In the genomic region with DNA sequence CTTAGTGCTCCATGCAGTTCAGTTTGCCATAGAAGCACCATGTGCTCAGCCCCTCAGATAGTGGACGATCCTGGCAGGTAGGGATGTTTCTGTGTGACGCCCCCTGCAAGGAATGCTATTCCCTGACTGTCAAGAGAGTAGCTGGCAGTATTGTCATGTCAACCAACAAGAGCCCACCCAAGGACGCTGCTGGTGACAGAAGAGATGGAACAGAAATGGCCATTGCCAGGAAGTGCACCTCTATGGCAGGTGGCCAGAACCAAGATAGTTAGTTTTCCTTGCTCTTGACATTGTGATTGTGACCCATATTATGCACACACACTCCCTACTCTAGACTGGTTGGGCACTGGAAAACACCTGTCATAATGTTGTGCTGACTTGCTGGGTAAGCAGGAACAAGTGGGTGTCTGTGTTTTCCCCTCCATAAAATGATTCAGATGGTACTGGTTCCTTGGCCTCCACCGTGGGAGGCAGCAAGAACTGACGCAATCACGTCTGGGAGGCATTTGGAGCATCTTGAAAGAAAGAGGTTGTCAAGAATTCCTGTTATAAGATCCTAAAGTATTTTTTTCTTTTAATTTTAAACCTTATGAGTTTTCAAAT, we compare ENCODE assay signal across 8 cellular contexts.
DNase-seq lines count a peak whose midpoint lies in the region; ATAC-seq and TF ChIP-seq lines count a peak whose summit lies in the region.

No MANE protein-coding gene starts in this region.

- ATAC-seq in GM18907 (IDR thresholded peaks at IDR 0.05; ENCODE audit: unreplicated experiment) = no peak

- TF ChIP-seq CTCF in GM12865 (IDR thresholded peaks at IDR 0.05; ENCODE audit: insufficient read depth, low read depth, low read length, missing control alignments) (no peak), colonic mucosa (IDR thresholded peaks at IDR 0.05) (no peak)

- no peaks in the 10 kb centered on the region for H3K9me3 ChIP-seq in colonic mucosa

- intact Hi-C loops in colonic mucosa (cut with DNase I) = no loop called here

- no peaks in the 10 kb centered on the region for H3K36me3 ChIP-seq in colonic mucosa

- DNase-seq in GM12865 (ENCODE audit: low read depth) (peak; percentile 8), T-helper 22 cell (ENCODE audit: low read depth) (peak; percentile 27), colonic mucosa (no peak), NOMO-1 treated with DMSO at 0.1 percent for 48 hours (lab: John Stamatoyannopoulos, UW; ENCODE audit: unreplicated experiment) (no peak), dedifferentiated amniotic fluid mesenchymal stem cell (ENCODE audit: extremely low spot score) (no peak)
- DNase-seq in central memory CD4-positive, alpha-beta T cell = peak; percentile 35
- peak; percentile 69 for DNase-seq in stimulated activated CD4-positive, alpha-beta T cell treated with anti-CD3 and anti-CD28 coated beads, Interleukin-15, amount 100 ng/mL, for 24 hours

- no peak overlapping the region for H3K9ac ChIP-seq in colonic mucosa (ENCODE audit: low read depth in 2 of 2, low read length in 2 of 2)

- H3K4me1 ChIP-seq in colonic mucosa = no peaks in the 10 kb centered on the region

- H3K4me3 ChIP-seq in GM12865 (ENCODE audit: low read depth, low read length) = no peak overlapping the region
- no peak overlapping the region for H3K4me3 ChIP-seq in colonic mucosa

- peaks cover 5% of the 10 kb centered on the region for H3K27me3 ChIP-seq in colonic mucosa

- no peak overlapping the region for H3K27ac ChIP-seq in colonic mucosa

Comparison
In these comparisons a context has a peak if more than half of its experiments do, and no peak if none do; other contexts are left out.
1. DNase-seq: peak in GM12865 (single experiment), T-helper 22 cell (single experiment), central memory CD4-positive, alpha-beta T cell (single experiment) and stimulated activated CD4-positive, alpha-beta T cell treated with anti-CD3 and anti-CD28 coated beads, Interleukin-15, amount 100 ng/mL, for 24 hours (single experiment); none in colonic mucosa (single experiment), NOMO-1 treated with DMSO at 0.1 percent for 48 hours (single experiment) and dedifferentiated amniotic fluid mesenchymal stem cell (single experiment).